ENCODE assay signal across 26 cellular contexts in genomic region chr10:30770229-30770628, GRCh38.
DNase-seq lines count a peak whose midpoint lies in the region; ATAC-seq, FAIRE-seq and TF ChIP-seq lines count a peak whose summit lies in the region.
"Had no signal": no experiment of that assay in that cellular context is flagged by ENCODE, and none has a peak within 500 bp of the region (broad histone marks: within the 10 kb centered on the region; RNA-seq: fewer than 3 reads in every experiment).

No MANE protein-coding gene starts in this region.

- H2AK5ac ChIP-seq in mesendoderm (ENCODE audit: low read length) = no peak overlapping the region

- no peaks in the 10 kb centered on the region for H3K9me1 ChIP-seq in K562 (ENCODE audit: control insufficient read depth, insufficient read depth, low read length)

- CTCF ChIA-PET in K562 (lab: Yijun Ruan, JAX; ENCODE audit: low intra/inter-chr PET ratio) = no interaction called here
- CTCF ChIA-PET in activated CD8-positive, alpha-beta memory T cell treated with anti-CD3 and anti-CD28 coated beads, Interleukin-2, amount 10 ng/mL, durations not matched to agents 7 days and 5 days (lab: Charles Lee) = no interaction called here

- H3K27ac Mint-ChIP-seq in activated CD8-positive, alpha-beta memory T cell treated with anti-CD3 and anti-CD28 coated beads, Interleukin-2, amount 10 ng/mL, durations not matched to agents 7 days and 5 days = no peak overlapping the region
- H3K27ac Mint-ChIP-seq: CD14-positive monocyte; CD4-positive, CD25-positive, alpha-beta regulatory T cell had no signal

- H3K4me2 ChIP-seq in K562 (ENCODE audit: insufficient read depth, low read length) (no peak overlapping the region), mesendoderm (ENCODE audit: low read length) (no peak overlapping the region), MM.1S (ENCODE audit: low read depth, low read length) (no peak overlapping the region)
- H3K4me2 ChIP-seq: BLaER1 had no signal

- H3K27me3 ChIP-seq in K562 (ENCODE audit: control insufficient read depth in 2 of 2, insufficient read depth in 2 of 2, low read length in 2 of 2) (peaks cover 0 to 25% of the 10 kb centered on the region in 2 experiments; a peak in 2 of 5 replicates), mesendoderm (ENCODE audit: insufficient read depth, low read length, poor library complexity) (no peaks in the 10 kb centered on the region), MM.1S (replicated peaks; ENCODE audit: insufficient read depth, low read length) (no peaks in the 10 kb centered on the region)
- H3K27me3 ChIP-seq: BE2C, BLaER1 had no signal

- TF ChIP-seq EP300 in K562 (IDR thresholded peaks at IDR 0.05; ENCODE audit: low read length) = no peak

- no peaks in the 10 kb centered on the region for H3K9me2 ChIP-seq in MM.1S (replicated peaks; ENCODE audit: insufficient read depth, low read length)

- H3K9ac ChIP-seq in K562 (ENCODE audit: insufficient read depth in 1 of 2, low read depth in 2 of 2, low read length in 2 of 2) (no peak overlapping the region), mesendoderm (ENCODE audit: low read length) (no peak overlapping the region), MM.1S (ENCODE audit: low read length) (no peak overlapping the region)
- H3K9ac ChIP-seq: BLaER1 had no signal

- H2AFZ ChIP-seq in K562 (ENCODE audit: low read depth, low read length) (no peak overlapping the region), MM.1S (ENCODE audit: low read length) (no peak overlapping the region)

- H3K4me1 Mint-ChIP-seq in activated CD8-positive, alpha-beta memory T cell treated with anti-CD3 and anti-CD28 coated beads, Interleukin-2, amount 10 ng/mL, durations not matched to agents 7 days and 5 days = no peaks in the 10 kb centered on the region
- H3K4me1 Mint-ChIP-seq: CD14-positive monocyte; CD4-positive, alpha-beta memory T cell; CD4-positive, CD25-positive, alpha-beta regulatory T cell; CD8-positive, alpha-beta memory T cell had no signal

- no peak overlapping the region for H4K5ac ChIP-seq in mesendoderm (ENCODE audit: low read length)

- WGBS in K562 (ENCODE audit: insufficient coverage, low coverage, missing lambda C conversion rate) = 0% methylated on average over 2 of the region's 2 CpGs
- WGBS in mesendoderm (ENCODE audit: extremely low coverage, insufficient coverage, low lambda C conversion rate) = no CpG with 5 or more reads among the region's 2 CpGs

- no peaks in the 10 kb centered on the region for H3K79me1 ChIP-seq in mesendoderm (ENCODE audit: low read length)

- no peak for TF ChIP-seq RAD21 in K562 (CRISPR knock-in tag; conservative IDR thresholded peaks at IDR 0.05 in 1 of 2, IDR thresholded peaks at IDR 0.05 in 1 of 2)

- no peaks in the 10 kb centered on the region for H3K4me1 ChIP-seq in K562 (replicated peaks in 1 of 2; ENCODE audit: control insufficient read depth in 2 of 2, insufficient read depth in 2 of 2, low read length in 2 of 2)
- H3K4me1 ChIP-seq in mesendoderm (ENCODE audit: control insufficient read depth, low read depth, low read length) = no peaks in the 10 kb centered on the region
- H3K4me1 ChIP-seq in MM.1S (ENCODE audit: low read length) = no peaks in the 10 kb centered on the region
- H3K4me1 ChIP-seq: BE2C, BLaER1 had no signal

- H3F3A ChIP-seq in MM.1S (ENCODE audit: insufficient read depth, low read length) = no peaks in the 10 kb centered on the region

- H2BK5ac ChIP-seq in mesendoderm (ENCODE audit: low read length) = no peak overlapping the region

- H3K27ac ChIP-seq in K562 (ENCODE audit: extremely low read depth, low read depth, low read length) (no peak overlapping the region), mesendoderm (ENCODE audit: low read depth, low read length) (no peak overlapping the region), MM.1S (ENCODE audit: low read length) (no peak overlapping the region)
- H3K27ac ChIP-seq: BLaER1 had no signal

- no peaks in the 10 kb centered on the region for H3K36me3 ChIP-seq in K562 (ENCODE audit: control insufficient read depth, insufficient read depth, low read length)
- no peaks in the 10 kb centered on the region for H3K36me3 ChIP-seq in mesendoderm (ENCODE audit: control insufficient read depth, insufficient read depth, low read length)
- H3K36me3 ChIP-seq in MM.1S (replicated peaks; ENCODE audit: insufficient read depth, low read length) = no peaks in the 10 kb centered on the region
- H3K36me3 ChIP-seq: BE2C, BLaER1 had no signal

- in situ Hi-C loops in K562 (cut with MboI) = no loop called here

- no peak for TF ChIP-seq POLR2A in K562 (conservative IDR thresholded peaks at IDR 0.05)

- TF ChIP-seq CTCF in K562 (IDR thresholded peaks at IDR 0.05 in 2 of 3, conservative IDR thresholded peaks at IDR 0.05 in 1 of 3; ENCODE audit: insufficient read depth in 2 of 3, low read depth in 1 of 3, low read length in 3 of 3) = no peak
- TF ChIP-seq CTCF in MM.1S (IDR thresholded peaks at IDR 0.05; ENCODE audit: low read length) = no peak

- H3K56ac ChIP-seq in mesendoderm (ENCODE audit: low read length) = no peak overlapping the region

- H3K79me2 ChIP-seq in K562 (ENCODE audit: control insufficient read depth, insufficient read depth, low read length) (no peaks in the 10 kb centered on the region), mesendoderm (ENCODE audit: control insufficient read depth, insufficient read depth, low read length) (no peaks in the 10 kb centered on the region), MM.1S (ENCODE audit: low read length) (no peaks in the 10 kb centered on the region)

- no peak overlapping the region for H3K18ac ChIP-seq in mesendoderm (ENCODE audit: low read length)

- H2BK120ac ChIP-seq in mesendoderm (ENCODE audit: low read depth, low read length) = no peak overlapping the region

- no TSS peak for BruUV-seq in K562 (replicated peaks; lab: Mats Ljungman, UMichigan)

- no peak overlapping the region for H3K4ac ChIP-seq in mesendoderm (ENCODE audit: low read depth, low read length)

- H4K20me1 ChIP-seq in K562 (replicated peaks; ENCODE audit: control insufficient read depth, insufficient read depth, low read length) = no peaks in the 10 kb centered on the region
- H4K20me1 ChIP-seq in MM.1S (ENCODE audit: insufficient read depth, low read length) = no peaks in the 10 kb centered on the region
- H4K20me1 ChIP-seq: BLaER1 had no signal

- H2BK15ac ChIP-seq in mesendoderm (replicated peaks; ENCODE audit: low read depth) = no peak overlapping the region

- no peak overlapping the region for H3K23ac ChIP-seq in mesendoderm (ENCODE audit: low read length)

- no peak for DNase-seq in K562 (ENCODE audit: extremely low read depth in 1 of 4, low spot score in 3 of 4)
- no peak for DNase-seq in mesendoderm
- DNase-seq in MM.1S = no peak
- DNase-seq in NCI-H2029 treated with DMSO at 0.1 percent for 48 hours (lab: John Stamatoyannopoulos, UW) = no peak
- DNase-seq in activated CD8-positive, alpha-beta memory T cell treated with anti-CD3 and anti-CD28 coated beads, Interleukin-2, amount 10 ng/mL, durations not matched to agents 7 days and 5 days = no peak
- DNase-seq: 8988T; ACHN; BE2C; C1 segment of cervical spinal cord; CD4-positive, alpha-beta memory T cell; CD4-positive, CD25-positive, alpha-beta regulatory T cell; CD8-positive, alpha-beta memory T cell; COR-L47; DMS 273 treated with DMSO at 0.1 percent for 48 hours; DMS153; DMS53; DMS79; DND-41; EL; GDM1 had no signal

- H3K27me3 Mint-ChIP-seq in activated CD8-positive, alpha-beta memory T cell treated with anti-CD3 and anti-CD28 coated beads, Interleukin-2, amount 10 ng/mL, durations not matched to agents 7 days and 5 days = peaks cover 16% of the 10 kb centered on the region
- H3K27me3 Mint-ChIP-seq: CD4-positive, CD25-positive, alpha-beta regulatory T cell had no signal

- H3K4me3 Mint-ChIP-seq in activated CD8-positive, alpha-beta memory T cell treated with anti-CD3 and anti-CD28 coated beads, Interleukin-2, amount 10 ng/mL, durations not matched to agents 7 days and 5 days = no peak overlapping the region
- H3K4me3 Mint-ChIP-seq: CD14-positive monocyte; CD4-positive, alpha-beta memory T cell; CD4-positive, CD25-positive, alpha-beta regulatory T cell; CD8-positive, alpha-beta memory T cell had no signal

- ATAC-seq in K562 = no peak
- no peak for ATAC-seq in activated CD8-positive, alpha-beta memory T cell treated with anti-CD3 and anti-CD28 coated beads, Interleukin-2, amount 10 ng/mL, durations not matched to agents 7 days and 5 days
- ATAC-seq: GM12878 had no signal

- intact Hi-C loops in K562 (cut with micrococcal nuclease) = no loop called here

- no peaks in the 10 kb centered on the region for H3K36me3 Mint-ChIP-seq in activated CD8-positive, alpha-beta memory T cell treated with anti-CD3 and anti-CD28 coated beads, Interleukin-2, amount 10 ng/mL, durations not matched to agents 7 days and 5 days
- H3K36me3 Mint-ChIP-seq: CD14-positive monocyte; CD4-positive, CD25-positive, alpha-beta regulatory T cell had no signal

- H4K8ac ChIP-seq in mesendoderm (ENCODE audit: low read depth, low read length) = no peak overlapping the region

- FAIRE-seq in K562 (lab: Jason Lieb, UNC) = no peak
- FAIRE-seq: A204.1, GM12878, GM12892, GM18507 had no signal

- POLR2A ChIA-PET in K562 (lab: Yijun Ruan, JAX) = interaction anchor here (0.6 kb wide), 1 partner anchor 1244 kb away, joined by 3 read pairs; no protein-coding TSS in a partner anchor

- H3K9me3 Mint-ChIP-seq in activated CD8-positive, alpha-beta memory T cell treated with anti-CD3 and anti-CD28 coated beads, Interleukin-2, amount 10 ng/mL, durations not matched to agents 7 days and 5 days (ENCODE audit: low read depth) = peaks cover 4% of the 10 kb centered on the region

- H3K4me3 ChIP-seq in K562 (no peak overlapping the region), mesendoderm (ENCODE audit: low read length) (peak overlapping the region; percentile 5), MM.1S (ENCODE audit: low read length) (no peak overlapping the region)
- H3K4me3 ChIP-seq: BLaER1, GM12878 had no signal

- H3K9me3 ChIP-seq in K562 (replicated peaks; ENCODE audit: control insufficient read depth, insufficient read depth, low read depth, low read length) = no peaks in the 10 kb centered on the region
- no peaks in the 10 kb centered on the region for H3K9me3 ChIP-seq in MM.1S (replicated peaks; ENCODE audit: insufficient read depth, low read length)

TF ChIP-seq in K562, 482 proteins besides CTCF, POLR2A, EP300 and RAD21 (continues in another document):
- TF ChIP-seq POLR2G (IDR thresholded peaks at IDR 0.05; ENCODE audit: low read depth, low read length) (no peak), NONO (IDR thresholded peaks at IDR 0.05; ENCODE audit: low read depth in 2 of 2, low read length in 1 of 2) (no peak), ZNF584 (CRISPR knock-in tag; IDR thresholded peaks at IDR 0.05; ENCODE audit: low read depth) (peak; percentile 91)
